Comparison of ENCODE assay signal across 9 cellular contexts in genomic region chr3:185152433-185153169, GRCh38. TPM values are rescaled to one million over a fixed set of nuclear protein-coding genes. Genes with fewer than 3 reads are reported as not detected.
DNase-seq lines count a peak whose midpoint lies in the region; ATAC-seq and TF ChIP-seq lines count a peak whose summit lies in the region.
"Had no signal": no experiment of that assay in that cellular context is flagged by ENCODE, and none has a peak within 500 bp of the region (broad histone marks: within the 10 kb centered on the region; RNA-seq: fewer than 3 reads in every experiment).

TSS of gene C3orf70 (minus strand) at chr3:185153060. CDS start at chr3:185152823, 237 bp downstream.

- H3K27ac ChIP-seq in naive thymus-derived CD4-positive, alpha-beta T cell (ENCODE audit: low read depth, low read length) = no peak within 1 kb of the TSS
- peak within 1 kb of the TSS; percentile 77 for H3K27ac ChIP-seq in upper lobe of right lung
- H3K27ac ChIP-seq: PC-9 had no signal

- CTCF ChIA-PET in naive thymus-derived CD4-positive, alpha-beta T cell (lab: Charles Lee) = no interaction called here

- no peak within 1 kb of the TSS for H3K27ac Mint-ChIP-seq in activated T-cell treated with anti-CD3 and anti-CD28 coated beads, Interleukin-2, amount 50 U/mL, for 72 hours
- peak within 1 kb of the TSS in 1 of 9 donors; percentile 20 for H3K27ac Mint-ChIP-seq in naive thymus-derived CD4-positive, alpha-beta T cell

- peaks cover 4% of the 10 kb centered on the region for H3K4me1 Mint-ChIP-seq in activated T-cell treated with anti-CD3 and anti-CD28 coated beads, Interleukin-2, amount 50 U/mL, for 72 hours (ENCODE audit: low read depth)
- peaks cover 0 to 6% (median 0%) of the 10 kb centered on the region in 7 donors for H3K4me1 Mint-ChIP-seq in naive thymus-derived CD4-positive, alpha-beta T cell

- H3K36me3 Mint-ChIP-seq in activated T-cell treated with anti-CD3 and anti-CD28 coated beads, Interleukin-2, amount 50 U/mL, for 72 hours (ENCODE audit: insufficient read depth in 2 of 2) = no peaks in the 10 kb centered on the region
- H3K36me3 Mint-ChIP-seq in naive thymus-derived CD4-positive, alpha-beta T cell = no peaks in the 10 kb centered on the region

- TF ChIP-seq CTCF in fibroblast of villous mesenchyme (IDR thresholded peaks at IDR 0.05; ENCODE audit: insufficient read depth, low read depth, low read length) (no peak), upper lobe of right lung (IDR thresholded peaks at IDR 0.05) (no peak)

- peaks cover 0 to 4% of the 10 kb centered on the region in 2 donors for H3K4me1 ChIP-seq in naive thymus-derived CD4-positive, alpha-beta T cell (ENCODE audit: control insufficient read depth in 2 of 2, insufficient read depth in 2 of 2, low read length in 2 of 2)
- peaks cover 8% of the 10 kb centered on the region for H3K4me1 ChIP-seq in upper lobe of right lung

- no peaks in the 10 kb centered on the region for H3K9me3 ChIP-seq in naive thymus-derived CD4-positive, alpha-beta T cell (ENCODE audit: control insufficient read depth in 2 of 3, low read length in 3 of 3)
- no peaks in the 10 kb centered on the region for H3K9me3 ChIP-seq in upper lobe of right lung

- POLR2A ChIA-PET in naive thymus-derived CD4-positive, alpha-beta T cell (lab: Charles Lee) = no interaction called here

- H3K4me3 ChIP-seq in fibroblast of villous mesenchyme (ENCODE audit: low read depth, low read length) (peak within 1 kb of the TSS; percentile 62), upper lobe of right lung (peak within 1 kb of the TSS; percentile 66)
- H3K4me3 ChIP-seq in naive thymus-derived CD4-positive, alpha-beta T cell (ENCODE audit: low read length) = peak within 1 kb of the TSS; percentile 17
- H3K4me3 ChIP-seq: PC-9 had no signal

- DNase-seq in C1 segment of cervical spinal cord (lab: John Stamatoyannopoulos, UW) (peak in 13 of 14 donors; percentile 43 to 85 (median 76)), NCI-H1105 (lab: John Stamatoyannopoulos, UW) (peak; percentile 72), fibroblast of villous mesenchyme (ENCODE audit: low read depth) (peak; percentile 57), upper lobe of right lung (peak; percentile 78)
- DNase-seq in activated T-cell treated with anti-CD3 and anti-CD28 coated beads, Interleukin-2, amount 50 U/mL, for 72 hours = peak; percentile 31 to 36
- peak in 6 of 9 donors; percentile 4 to 38 (median 10) for DNase-seq in naive thymus-derived CD4-positive, alpha-beta T cell

- peaks cover 3 to 19% of the 10 kb centered on the region in 2 donors for H3K27me3 ChIP-seq in naive thymus-derived CD4-positive, alpha-beta T cell (ENCODE audit: control insufficient read depth in 2 of 2, insufficient read depth in 2 of 2, low read length in 2 of 2)
- peaks cover 30% of the 10 kb centered on the region for H3K27me3 ChIP-seq in upper lobe of right lung

- peak within 1 kb of the TSS; percentile 81 to 84 for H3K4me3 Mint-ChIP-seq in activated T-cell treated with anti-CD3 and anti-CD28 coated beads, Interleukin-2, amount 50 U/mL, for 72 hours
- peak within 1 kb of the TSS in 8 of 10 donors; percentile 67 to 89 (median 80) for H3K4me3 Mint-ChIP-seq in naive thymus-derived CD4-positive, alpha-beta T cell

- ATAC-seq in GM18867 (IDR thresholded peaks at IDR 0.05; ENCODE audit: unreplicated experiment) = peak; percentile 65
- peak; percentile 77 to 79 for ATAC-seq in activated T-cell treated with anti-CD3 and anti-CD28 coated beads, Interleukin-2, amount 50 U/mL, for 72 hours (replicated peaks in 1 of 2)
- ATAC-seq in naive thymus-derived CD4-positive, alpha-beta T cell = peak; percentile 64
- peak; percentile 86 for ATAC-seq in upper lobe of right lung
- no peak for ATAC-seq in HG03439 (IDR thresholded peaks at IDR 0.05; ENCODE audit: unreplicated experiment)

- H3K36me3 ChIP-seq in naive thymus-derived CD4-positive, alpha-beta T cell (ENCODE audit: control insufficient read depth in 2 of 3, insufficient read depth in 3 of 3, low read length in 3 of 3) = no peaks in the 10 kb centered on the region
- H3K36me3 ChIP-seq in upper lobe of right lung = no peaks in the 10 kb centered on the region

- intact Hi-C loops in naive thymus-derived CD4-positive, alpha-beta T cell (cut with micrococcal nuclease) = loop anchor here in 1 of 2 donors (10.0 kb wide), 1 partner anchor 338 kb away; the partner anchor contains the start of gene VPS8
- intact Hi-C loops in upper lobe of right lung (cut with DNase I) = no loop called here

- peaks cover 32% of the 10 kb centered on the region for H3K27me3 Mint-ChIP-seq in activated T-cell treated with anti-CD3 and anti-CD28 coated beads, Interleukin-2, amount 50 U/mL, for 72 hours (ENCODE audit: low read depth)
- peaks cover 35 to 45% (median 41%) of the 10 kb centered on the region in 5 donors for H3K27me3 Mint-ChIP-seq in naive thymus-derived CD4-positive, alpha-beta T cell

- no peaks in the 10 kb centered on the region for H3K9me3 Mint-ChIP-seq in activated T-cell treated with anti-CD3 and anti-CD28 coated beads, Interleukin-2, amount 50 U/mL, for 72 hours
- H3K9me3 Mint-ChIP-seq in naive thymus-derived CD4-positive, alpha-beta T cell = peaks cover 0 to 3% (median 0%) of the 10 kb centered on the region in 11 donors

RNA-seq across cellular contexts. Expression of gene C3orf70, which starts in this region (rescaled TPM):
- under 1 TPM in 1 of 2 donors, not detected in 1; 0.05 TPM for total RNA-seq in activated T-cell treated with anti-CD3 and anti-CD28 coated beads, Interleukin-2, amount 50 U/mL, for 72 hours
- total RNA-seq in fibroblast of villous mesenchyme (2.2 and 4.2 TPM in 2 replicates), upper lobe of right lung (4.1 TPM)
- under 1 TPM in 1 of 5 experiments, not detected in 4; 0.05 TPM for total RNA-seq in naive thymus-derived CD4-positive, alpha-beta T cell
- polyA plus RNA-seq in naive thymus-derived CD4-positive, alpha-beta T cell = not detected
- total RNA-seq: PC-9 had no signal

Comparison
In these comparisons a context has a peak if more than half of its experiments do, and no peak if none do; other contexts are left out.
1. Peak in DNase-seq and ATAC-seq in activated T-cell treated with anti-CD3 and anti-CD28 coated beads, Interleukin-2, amount 50 U/mL, for 72 hours; RNA of the gene not detected or under 1 TPM.
2. Peak in DNase-seq, ATAC-seq and H3K4me3 ChIP-seq in naive thymus-derived CD4-positive, alpha-beta T cell; RNA of the gene not detected or under 1 TPM.
3. DNase-seq: peak in every context shown above with its lines; median percentile 78 in upper lobe of right lung; 76 in C1 segment of cervical spinal cord; 72 in NCI-H1105; 57 in fibroblast of villous mesenchyme; 34 in activated T-cell treated with anti-CD3 and anti-CD28 coated beads, Interleukin-2, amount 50 U/mL, for 72 hours; 10 in naive thymus-derived CD4-positive, alpha-beta T cell.